Comparison of ENCODE assay signal across 8 cellular contexts in the genomic region with DNA sequence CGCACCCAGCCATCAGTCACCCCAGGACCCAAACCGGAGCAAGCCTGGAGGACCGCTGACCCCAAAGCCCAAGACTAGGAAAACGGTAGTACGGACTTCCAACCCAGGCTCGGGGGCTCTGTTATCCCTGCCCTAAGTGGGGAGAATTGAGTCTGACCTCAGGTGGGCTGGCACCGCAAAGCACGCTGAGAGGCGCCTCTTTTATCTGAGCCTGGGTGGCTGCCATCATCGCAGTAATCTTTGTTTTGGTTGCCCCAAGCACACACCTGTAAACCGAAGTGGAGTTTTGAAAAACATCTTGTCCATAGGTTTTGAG. TPM values are rescaled to one million over a fixed set of nuclear protein-coding genes. Genes with fewer than 3 reads are reported as not detected.
DNase-seq lines count a peak whose midpoint lies in the region; ATAC-seq and TF ChIP-seq lines count a peak whose summit lies in the region.

No MANE protein-coding gene starts in this region.

- no peaks in the 10 kb centered on the region for H3K79me2 ChIP-seq in OCI-LY3 (ENCODE audit: low read length)

- TF ChIP-seq CTCF in GM12875 (IDR thresholded peaks at IDR 0.05; ENCODE audit: borderline replicate concordance, insufficient read depth, low read depth, low read length) (no peak), OCI-LY3 (IDR thresholded peaks at IDR 0.05; ENCODE audit: low read depth, low read length) (no peak), esophagus squamous epithelium (IDR thresholded peaks at IDR 0.05) (no peak), prostate gland (IDR thresholded peaks at IDR 0.05) (no peak)

- H3K4me2 ChIP-seq in OCI-LY3 (ENCODE audit: low read length) = peak overlapping the region; percentile 83

- peak overlapping the region; percentile 66 for H3K9ac ChIP-seq in OCI-LY3 (ENCODE audit: low read length)

- H3K9me3 ChIP-seq in OCI-LY3 (ENCODE audit: insufficient read depth, low read length) = no peaks in the 10 kb centered on the region
- no peaks in the 10 kb centered on the region for H3K9me3 ChIP-seq in esophagus squamous epithelium
- H3K9me3 ChIP-seq in prostate gland = no peaks in the 10 kb centered on the region

- H2AFZ ChIP-seq in OCI-LY3 (ENCODE audit: low read depth, low read length) = peak overlapping the region; percentile 65

- H3K4me1 ChIP-seq in OCI-LY3 (ENCODE audit: low read length) = peaks cover 20% of the 10 kb centered on the region
- peaks cover 0 to 52% (median 15%) of the 10 kb centered on the region in 3 donors for H3K4me1 ChIP-seq in esophagus squamous epithelium
- no peaks in the 10 kb centered on the region for H3K4me1 ChIP-seq in prostate gland (replicated peaks)

- peak overlapping the region; percentile 60 for H3K4me3 ChIP-seq in GM12875 (ENCODE audit: low read depth, low read length)
- H3K4me3 ChIP-seq in OCI-LY3 (ENCODE audit: low read length) = peak overlapping the region; percentile 84
- peak overlapping the region; percentile 70 to 94 (median 87) for H3K4me3 ChIP-seq in esophagus squamous epithelium
- H3K4me3 ChIP-seq in prostate gland = peak overlapping the region; percentile 92 to 97

- 14 to 35% methylated on average over 3 to 5 of the region's 11 CpGs for WGBS in esophagus squamous epithelium, 2 donors
- 14% methylated on average over 11 of the region's 11 CpGs for WGBS in prostate gland

- intact Hi-C loops in esophagus squamous epithelium (cut with DNase I) = no loop called here
- intact Hi-C loops in prostate gland (cut with DNase I) = loop anchor here (2.0 to 10.0 kb wide), 3 partner anchors 67 to 259 kb away; a partner anchor contains a TSS

- H3K27me3 ChIP-seq in OCI-LY3 (ENCODE audit: low read depth, low read length) (peaks cover 50% of the 10 kb centered on the region), esophagus squamous epithelium (peaks cover 0 to 11% (median 0%) of the 10 kb centered on the region in 4 donors), prostate gland (replicated peaks; ENCODE audit: insufficient read depth) (no peaks in the 10 kb centered on the region)

- TF ChIP-seq POLR2A in esophagus squamous epithelium (IDR thresholded peaks at IDR 0.05) (no peak), prostate gland (IDR thresholded peaks at IDR 0.05) (no peak)

- no peaks in the 10 kb centered on the region for H3K36me3 ChIP-seq in OCI-LY3 (replicated peaks; ENCODE audit: low read depth, low read length)
- no peaks in the 10 kb centered on the region for H3K36me3 ChIP-seq in esophagus squamous epithelium
- H3K36me3 ChIP-seq in prostate gland = no peaks in the 10 kb centered on the region

- ATAC-seq in GM19328 (IDR thresholded peaks at IDR 0.05; ENCODE audit: unreplicated experiment) (no peak), GM21423 (IDR thresholded peaks at IDR 0.05; ENCODE audit: unreplicated experiment) (no peak), HG03354 (IDR thresholded peaks at IDR 0.05; ENCODE audit: poor library complexity, severe bottlenecking, unreplicated experiment) (no peak)
- ATAC-seq in activated CD4-positive, CD25-positive, alpha-beta regulatory T cell treated with anti-CD3 and anti-CD28 coated beads, Interleukin-2, amount 50 U/mL, for 24 hours = no peak

- no peaks in the 10 kb centered on the region for H4K20me1 ChIP-seq in OCI-LY3 (ENCODE audit: insufficient read depth, low read length)

- DNase-seq in esophagus squamous epithelium (lab: John Stamatoyannopoulos, UW) = no peak
- no peak for DNase-seq in prostate gland (ENCODE audit: low spot score)

- H3K27ac ChIP-seq in OCI-LY3 (ENCODE audit: low read length) = no peak overlapping the region
- H3K27ac ChIP-seq in esophagus squamous epithelium = peak overlapping the region; percentile 83 to 91 (median 89)
- H3K27ac ChIP-seq in prostate gland = peak overlapping the region; percentile 91 to 95

RNA-seq across cellular contexts. Expression of a gene that starts 0.9 kb away (rescaled TPM):
- total RNA-seq in esophagus squamous epithelium (1 to 10 TPM; 3.9 to 9.3 (median 5.7) TPM), prostate gland (10 to 100 TPM; 42.9 to 57.5 TPM)

Comparison
In these comparisons a context has a peak if more than half of its experiments do, and no peak if none do; other contexts are left out.
1. RNA of a gene that starts 0.9 kb away (total RNA-seq): 42.9 to 57.5 TPM in prostate gland; 3.9 to 9.3 TPM in esophagus squamous epithelium; every median in the first group is over 4 times any median in the second.
2. Peak in every context shown above with its lines, with median percentiles within 50 percentile points of each other: H3K4me3 ChIP-seq.